Comparison of ENCODE assay signal across 11 cellular contexts in genomic region chr16:84526794-84527485, GRCh38. TPM values are rescaled to one million over a fixed set of nuclear protein-coding genes. Genes with fewer than 3 reads are reported as not detected.
DNase-seq lines count a peak whose midpoint lies in the region; ATAC-seq and TF ChIP-seq lines count a peak whose summit lies in the region.
"Had no signal": no experiment of that assay in that cellular context is flagged by ENCODE, and none has a peak within 500 bp of the region (broad histone marks: within the 10 kb centered on the region; RNA-seq: fewer than 3 reads in every experiment).

No MANE protein-coding gene starts in this region.

- no peak for TF ChIP-seq CTCF in adrenal gland (IDR thresholded peaks at IDR 0.05)

- ATAC-seq in left ventricle myocardium superior (peak; percentile 67), GM21723 (IDR thresholded peaks at IDR 0.05; ENCODE audit: unreplicated experiment) (no peak)

- H3K9me3 ChIP-seq in adrenal gland (replicated peaks in 1 of 3): no peaks in the 10 kb centered on the region

- intact Hi-C loops in adrenal gland (cut with DNase I) (no loop called here), left ventricle myocardium superior (cut with micrococcal nuclease) (no loop called here)

- peaks cover 17 to 24% of the 10 kb centered on the region in 2 donors for H3K4me1 ChIP-seq in adrenal gland (replicated peaks in 1 of 2)

- H3K27ac ChIP-seq in adrenal gland: peak overlapping the region in 4 of 5 donors; percentile 4 to 81 (median 63)

- TF ChIP-seq POLR2A in adrenal gland (IDR thresholded peaks at IDR 0.05): no peak

- 27 to 48% (median 40%) methylated on average over 24 to 25 of the region's 25 CpGs for WGBS in adrenal gland, 4 donors

- DNase-seq in D341Med (ENCODE audit: low spot score) (peak; percentile 88), adrenal gland (peak in 4 of 7 donors; percentile 52 to 78 (median 60)), left ventricle myocardium superior (no peak), retina (peak; percentile 90), NCI-H2081 (lab: John Stamatoyannopoulos, UW) (no peak)
- DNase-seq in activated naive CD4-positive, alpha-beta T cell treated with anti-CD3 and anti-CD28 coated beads, Interleukin-2, amount 50 U/mL, for 16 hours: no peak
- DNase-seq in activated T-cell treated with anti-CD3 and anti-CD28 coated beads, Interleukin-2, amount 50 U/mL, for 48 hours: no peak
- DNase-seq: NCI-H187 treated with DMSO at 0.1 percent for 48 hours, T1000 had no signal

- no peaks in the 10 kb centered on the region for H3K36me3 ChIP-seq in adrenal gland (replicated peaks in 1 of 2)

- no peaks in the 10 kb centered on the region for H3K27me3 ChIP-seq in adrenal gland

- peak overlapping the region in 1 of 4 donors; percentile 13 for H3K4me3 ChIP-seq in adrenal gland
- H3K4me3 ChIP-seq: lung had no signal

RNA-seq across cellular contexts. Expression of gene MEAK7, which starts 22.5 kb away (rescaled TPM):
- total RNA-seq in adrenal gland (10 to 100 TPM in 2 of 8 donors, 1 to 10 TPM in 6; 3.6 to 14.1 (median 7.3) TPM), left ventricle myocardium superior (4.4 TPM)
- 1 to 10 TPM; 3.8 to 4.2 (median 4.2) TPM for polyA plus RNA-seq in adrenal gland

Comparison
In these comparisons a context has a peak if more than half of its experiments do, and no peak if none do; other contexts are left out.
1. DNase-seq: peak in D341Med (single experiment), adrenal gland (4 of 7) and retina (single experiment); none in left ventricle myocardium superior (single experiment), activated naive CD4-positive, alpha-beta T cell treated with anti-CD3 and anti-CD28 coated beads, Interleukin-2, amount 50 U/mL, for 16 hours (single experiment), activated T-cell treated with anti-CD3 and anti-CD28 coated beads, Interleukin-2, amount 50 U/mL, for 48 hours (0 of 2) and NCI-H2081 (0 of 2).